9 cellular contexts compared by ENCODE assay signal in the genomic region with DNA sequence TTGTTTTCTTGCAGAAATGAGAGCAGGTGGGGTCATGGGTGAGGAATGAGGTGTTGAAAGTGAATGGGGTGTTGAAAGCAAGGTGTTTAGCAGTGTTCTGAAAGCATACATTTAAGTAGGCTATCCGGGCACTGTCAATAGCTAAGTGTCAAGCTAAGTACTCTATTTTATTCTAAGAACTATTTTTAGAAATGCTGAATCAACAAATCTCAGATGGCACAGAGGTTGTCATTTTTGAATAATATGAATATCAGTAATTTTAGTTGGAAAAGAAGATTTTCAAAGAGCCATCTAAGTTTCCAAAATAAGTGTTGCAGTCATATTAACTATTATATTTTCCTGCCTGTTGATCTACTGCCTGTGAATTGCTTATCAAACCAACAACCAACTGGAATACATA. TPM values are rescaled to one million over a fixed set of nuclear protein-coding genes. Genes with fewer than 3 reads are reported as not detected.
"Had no signal": no experiment of that assay in that cellular context is flagged by ENCODE, and none has a peak within 500 bp of the region (broad histone marks: within the 10 kb centered on the region; RNA-seq: fewer than 3 reads in every experiment).

No MANE protein-coding gene starts in this region.

- H3K27ac ChIP-seq: KMS-11 had no signal

- H3K4me2 ChIP-seq: GM23338, KMS-11 had no signal

- DNase-seq: H7, HCEC 1CT, Karpas-422, KBM-7 had no signal

- H3K4me3 Mint-ChIP-seq: GM23338 had no signal

- H3K9ac ChIP-seq: KMS-11 had no signal

- FAIRE-seq: HTR-8/SVneo had no signal

- H3K9me3 Mint-ChIP-seq: GM23338 had no signal

- H3K27ac Mint-ChIP-seq: GM23338 had no signal

- ATAC-seq: GM23338 had no signal

- H2AFZ ChIP-seq: GM23338 had no signal

- H3K4me3 ChIP-seq: GM23338 had no signal

RNA-seq across cellular contexts. Expression of gene SLC17A3, which starts 21.7 kb away (rescaled TPM):
- total RNA-seq: GM23338, H7, HT-29 had no signal
- polyA plus RNA-seq: GM23338 had no signal

RNA-seq across cellular contexts. Expression of gene SLC17A2, which starts 34.7 kb away (rescaled TPM):
- total RNA-seq: GM23338, H4, H7, HT-29 had no signal
- polyA plus RNA-seq: GM23338 had no signal
